ENCODE assay signal across 8 cellular contexts in genomic region chr14:89430271-89430620, GRCh38. TPM values are rescaled to one million over a fixed set of nuclear protein-coding genes. Genes with fewer than 3 reads are reported as not detected.
DNase-seq lines count a peak whose midpoint lies in the region; ATAC-seq, FAIRE-seq and TF ChIP-seq lines count a peak whose summit lies in the region.

No MANE protein-coding gene starts in this region.

- H3K27ac ChIP-seq in GM12878 (ENCODE audit: control insufficient read depth, insufficient read depth): peak overlapping the region; percentile 97
- H3K27ac ChIP-seq in osteoblast (ENCODE audit: low read depth, low read length): peak overlapping the region; percentile 37

- no peaks in the 10 kb centered on the region; the same call in 1 of the 2 replicates for H3K79me2 ChIP-seq in GM12878 (ENCODE audit: control insufficient read depth, insufficient read depth, low read length)
- no peaks in the 10 kb centered on the region for H3K79me2 ChIP-seq in osteoblast (ENCODE audit: insufficient read depth, low read length)

- H3K27me3 ChIP-seq in GM12878 (replicated peaks in 1 of 2; ENCODE audit: control insufficient read depth in 2 of 2, insufficient read depth in 2 of 2, low read length in 1 of 2) (no peaks in the 10 kb centered on the region), osteoblast (ENCODE audit: insufficient read depth, low read length) (no peaks in the 10 kb centered on the region)

- H3K4me2 ChIP-seq in GM12878 (ENCODE audit: control insufficient read depth, insufficient read depth): peak overlapping the region; percentile 98
- H3K4me2 ChIP-seq in osteoblast (ENCODE audit: insufficient read depth, low read length): peak overlapping the region; percentile 68

- H2AFZ ChIP-seq in GM12878 (ENCODE audit: control insufficient read depth, low read depth, low read length): peak overlapping the region; percentile 18; the same call in 1 of the 2 replicates
- no peak overlapping the region for H2AFZ ChIP-seq in osteoblast (ENCODE audit: low read length)

- ATAC-seq in GM18519 (IDR thresholded peaks at IDR 0.05; ENCODE audit: low FRiP score, unreplicated experiment): peak; percentile 0
- peak; percentile 4 for ATAC-seq in HG02981 (IDR thresholded peaks at IDR 0.05; ENCODE audit: unreplicated experiment)
- ATAC-seq in GM12878: peak; percentile 10

- in situ Hi-C loops in GM12878 (cut with MboI): loop anchor here (5.0 to 25.0 kb wide), 3 partner anchors 187 to 393 kb away; no protein-coding TSS in a partner anchor

- H3K36me3 ChIP-seq in GM12878 (ENCODE audit: control insufficient read depth in 2 of 2, insufficient read depth in 2 of 2, low read length in 1 of 2) (no peaks in the 10 kb centered on the region), osteoblast (ENCODE audit: insufficient read depth, low read length) (no peaks in the 10 kb centered on the region)

- CTCF ChIA-PET in GM12878 (lab: Yijun Ruan, JAX): interaction anchor here (0.9 to 2.9 kb wide), 13 partner anchors 12 to 491 kb away, joined by 3 to 9 read pairs (median 4); no protein-coding TSS in a partner anchor

- no peaks in the 10 kb centered on the region for H3K9me3 ChIP-seq in GM12878 (replicated peaks; ENCODE audit: control insufficient read depth, insufficient read depth, low read length)
- no peaks in the 10 kb centered on the region for H3K9me3 ChIP-seq in osteoblast (ENCODE audit: low read depth, low read length)

- H3K9ac ChIP-seq in GM12878 (ENCODE audit: control insufficient read depth, insufficient read depth, low read length): peak overlapping the region; percentile 74

- POLR2A ChIA-PET in GM12878 (lab: Charles Lee): interaction anchor here (0.9 to 2.1 kb wide), 5 partner anchors 14 to 127 kb away, joined by 3 to 9 read pairs (median 4); no protein-coding TSS in a partner anchor

- TF ChIP-seq POLR2A in GM12878 (IDR thresholded peaks at IDR 0.05; ENCODE audit: low read depth, low read length): no peak

- no peak for TF ChIP-seq RAD21 in GM12878 (IDR thresholded peaks at IDR 0.05; ENCODE audit: insufficient read depth, low read depth, low read length)

- no peak for TF ChIP-seq EP300 in GM12878 (IDR thresholded peaks at IDR 0.05; ENCODE audit: borderline replicate concordance in 1 of 2, control insufficient read depth in 1 of 2, low read depth in 2 of 2, low read length in 2 of 2)

- WGBS in GM12878 (ENCODE audit: insufficient coverage, insufficient replicate concordance, low lambda C conversion rate, missing lambda C conversion rate): 4% methylated on average over 1 of the region's 1 CpG

- H4K20me1 ChIP-seq in GM12878 (ENCODE audit: control insufficient read depth, insufficient read depth) (no peaks in the 10 kb centered on the region), osteoblast (ENCODE audit: insufficient read depth, low read length) (no peaks in the 10 kb centered on the region)

- intact Hi-C loops in GM12878 (cut with micrococcal nuclease; ENCODE audit: unreplicated experiment): loop anchor here (2.0 to 5.0 kb wide), 6 partner anchors 63 to 487 kb away; no protein-coding TSS in a partner anchor

- SMC1A ChIA-PET in GM12878 (lab: Charles Lee; ENCODE audit: uncharacterized antibody, unreplicated experiment): interaction anchor here (0.7 to 4.3 kb wide), 27 partner anchors 10 to 266 kb away, joined by 3 to 23 read pairs (median 4); no protein-coding TSS in a partner anchor

- RAD21 ChIA-PET in GM12878 (lab: Charles Lee; ENCODE audit: unreplicated experiment): interaction anchor here (0.7 to 4.2 kb wide), 25 partner anchors 10 to 338 kb away, joined by 3 to 27 read pairs (median 5); no protein-coding TSS in a partner anchor

- DNase-seq in GM12878 (ENCODE audit: low read depth, low spot score): no peak
- no peak for DNase-seq in osteoblast (ENCODE audit: insufficient read length, low spot score, missing footprints)
- DNase-seq in 8988T: no peak
- DNase-seq in ureter (ENCODE audit: low spot score): no peak
- DNase-seq in stimulated activated CD4-positive, alpha-beta T cell treated with anti-CD3 and anti-CD28 coated beads, Interleukin-12 subunit alpha, Interleukin-12 subunit beta, amount 100 ng/mL, for 4 hours: no peak
- DNase-seq in SHP77 (lab: John Stamatoyannopoulos, UW): no peak

- H3K4me3 ChIP-seq in GM12878 (peak overlapping the region; percentile 29), osteoblast (ENCODE audit: insufficient read depth, low read length) (peak overlapping the region; percentile 30)

- no peak for FAIRE-seq in GM12878 (lab: Jason Lieb, UNC)

- peaks cover 53% of the 10 kb centered on the region for H3K4me1 ChIP-seq in GM12878 (ENCODE audit: control insufficient read depth, insufficient read depth, low read length)
- peaks cover 48% of the 10 kb centered on the region for H3K4me1 ChIP-seq in osteoblast (ENCODE audit: insufficient read depth, low read length)

- TSS peak; percentile 77 for BruUV-seq in GM12878 (replicated peaks; lab: Mats Ljungman, UMichigan)

- TF ChIP-seq CTCF in GM12878 (IDR thresholded peaks at IDR 0.05 in 2 of 3, conservative IDR thresholded peaks at IDR 0.05 in 1 of 3; ENCODE audit: control insufficient read depth in 2 of 3, extremely low read depth in 1 of 3, insufficient read depth in 1 of 3, low read depth in 3 of 3, low read length in 3 of 3) (no peak), osteoblast (IDR thresholded peaks at IDR 0.05; ENCODE audit: extremely low read depth, low read depth, low read length) (no peak)

TF ChIP-seq in GM12878, 131 proteins besides CTCF, POLR2A, EP300 and RAD21 (continues in another document):
- 0 out of 2 replicates have a peak, but pooled peaks have one; percentile 32 for TF ChIP-seq ZBTB40 (IDR thresholded peaks at IDR 0.05; ENCODE audit: borderline replicate concordance)

RNA-seq across cellular contexts. Expression of gene FOXN3, which starts 13.2 kb away (rescaled TPM):
- 112 and 136 TPM in 2 replicates for total RNA-seq in GM12878 (2013; cell fraction: nucleolus; rRNA removed)
- total RNA-seq in GM12878 (2014; rRNA removed): 41.7 and 42.0 TPM in 2 replicates
- total RNA-seq in GM12878 (2014; rRNA removed; fragmentation: Illumina TruSeq; extraction: Trizol): 32.5 and 33.8 TPM in 2 replicates
- total RNA-seq in GM12878 (2021): 66.1 and 68.9 TPM in 2 replicates
- 19.9 TPM for polyA plus RNA-seq in GM12878 (2011; ENCODE audit: low read depth)
- polyA plus RNA-seq in GM12878 (2011; rRNA removed): 21.5 and 25.6 TPM in 2 replicates
- polyA plus RNA-seq in GM12878 (2011; cell fraction: cytosol; rRNA removed): 21.5 and 21.7 TPM in 2 replicates
- 17.3 and 21.5 TPM in 2 replicates for polyA plus RNA-seq in GM12878 (2011; cell fraction: nucleus; rRNA removed)
- 28.8 and 31.2 TPM in 2 replicates for polyA plus RNA-seq in GM12878 (2012)
- 43.6 and 46.8 TPM in 2 replicates for polyA plus RNA-seq in GM12878 (2014; fragmentation: Illumina TruSeq; extraction: Trizol)
- polyA plus RNA-seq in GM12878 (2014; fragmentation: Nextera tagmentation; extraction: Ambion mirVana): 1 to 10 TPM; 4.5 to 7.1 TPM
- polyA plus RNA-seq in GM12878 (2014; rRNA removed): 34.5 and 38.4 TPM in 2 replicates
- 10 to 100 TPM; 21.2 to 23.7 TPM for polyA plus RNA-seq in GM12878 (2016; fragmentation: Nextera tagmentation; extraction: Ambion mirVana)
- 42.8 and 49.2 TPM in 2 replicates for polyA minus RNA-seq in GM12878 (2011; rRNA and poly(A)+ RNA removed)
- polyA minus RNA-seq in GM12878 (2011; cell fraction: cytosol; rRNA and poly(A)+ RNA removed): 15.0 and 20.3 TPM in 2 replicates
- polyA minus RNA-seq in GM12878 (2011; cell fraction: nucleus; rRNA and poly(A)+ RNA removed): 27.3 and 39.6 TPM in 2 replicates
- 44.5 and 49.9 TPM in 2 replicates for total RNA-seq in osteoblast
- 91.7 TPM for total RNA-seq in ureter
